In genomic region chr2:12070581-12070980, GRCh38 we compare ENCODE assay signal across 17 cellular contexts.
A peak's percentile ranks its signal among the peaks of the same experiment; 100 is the strongest.
DNase-seq lines count a peak whose midpoint lies in the region; ATAC-seq, FAIRE-seq and TF ChIP-seq lines count a peak whose summit lies in the region.
"Had no signal": no experiment of that assay in that cellular context is flagged by ENCODE, and none has a peak within 500 bp of the region (broad histone marks: within the 10 kb centered on the region; RNA-seq: fewer than 3 reads in every experiment).

No MANE protein-coding gene starts in this region.

- H3K9me3 Mint-ChIP-seq in endothelial cell (ENCODE audit: unreplicated experiment) = no peaks in the 10 kb centered on the region
- H3K9me3 Mint-ChIP-seq: activated naive CD4-positive, alpha-beta T cell treated with anti-CD3 and anti-CD28 coated beads, Interleukin-2, amount 10 ng/mL, durations not matched to agents 7 days and 5 days had no signal

- TF ChIP-seq CTCF in OCI-LY7 (conservative IDR thresholded peaks at IDR 0.05; ENCODE audit: low read length) (no peak), endothelial cell (IDR thresholded peaks at IDR 0.05; ENCODE audit: unreplicated experiment) (no peak)

- H3K4me1 Mint-ChIP-seq in endothelial cell (ENCODE audit: unreplicated experiment) = no peaks in the 10 kb centered on the region

- H3K27ac Mint-ChIP-seq in endothelial cell (ENCODE audit: unreplicated experiment) = no peak overlapping the region
- H3K27ac Mint-ChIP-seq: activated naive CD4-positive, alpha-beta T cell treated with anti-CD3 and anti-CD28 coated beads, Interleukin-2, amount 10 ng/mL, durations not matched to agents 7 days and 5 days had no signal

- H3K9me3 ChIP-seq in BLaER1 (no peaks in the 10 kb centered on the region), OCI-LY7 (ENCODE audit: low read length) (no peaks in the 10 kb centered on the region)
- H3K9me3 ChIP-seq: gastrocnemius medialis, left lung had no signal

- H4K20me1 ChIP-seq in BLaER1 (no peaks in the 10 kb centered on the region), OCI-LY7 (ENCODE audit: insufficient read depth, low read length) (no peaks in the 10 kb centered on the region)

- H3K9ac ChIP-seq in BLaER1 = no peak overlapping the region

- H3K36me3 ChIP-seq in BLaER1 = no peaks in the 10 kb centered on the region
- H3K36me3 ChIP-seq in OCI-LY7 (ENCODE audit: insufficient read depth, low read length) = no peaks in the 10 kb centered on the region
- H3K36me3 ChIP-seq: brain microvascular endothelial cell, gastrocnemius medialis, left lung had no signal

- no peaks in the 10 kb centered on the region; the same call in 1 of the 2 replicates for H3K27me3 ChIP-seq in BLaER1
- H3K27me3 ChIP-seq: brain microvascular endothelial cell, gastrocnemius medialis, left lung had no signal

- CTCF ChIA-PET in OCI-LY7 (lab: Charles Lee; ENCODE audit: unreplicated experiment) = no interaction called here

- peak; percentile 8 for ATAC-seq in GM21381 (IDR thresholded peaks at IDR 0.05; ENCODE audit: unreplicated experiment)
- no peak for ATAC-seq in GM18517 (IDR thresholded peaks at IDR 0.05; ENCODE audit: unreplicated experiment)
- no peak for ATAC-seq in HG03521 (IDR thresholded peaks at IDR 0.05; ENCODE audit: unreplicated experiment)
- ATAC-seq: gastrocnemius medialis, left lung, right cardiac atrium had no signal

- FAIRE-seq in islet of Langerhans (lab: Jason Lieb, UNC) = peak; percentile 9
- FAIRE-seq: D721Med had no signal

- DNase-seq in OCI-LY7 (ENCODE audit: low spot score) = no peak
- no peak for DNase-seq in endothelial cell (ENCODE audit: low spot score)
- no peak for DNase-seq in NCI-H1417 (lab: John Stamatoyannopoulos, UW)
- DNase-seq: activated CD4-positive, alpha-beta T cell treated with anti-CD3 and anti-CD28 coated beads, Interleukin-2, amount 50 U/mL, for 4 hours; activated naive CD4-positive, alpha-beta T cell treated with anti-CD3 and anti-CD28 coated beads, Interleukin-2, amount 10 ng/mL, durations not matched to agents 7 days and 5 days; brain microvascular endothelial cell; gastrocnemius medialis; left lung; NCI-H1105 treated with DMSO at 0.1 percent for 48 hours; right cardiac atrium had no signal

- peak overlapping the region; percentile 86 for H2AFZ ChIP-seq in OCI-LY7 (ENCODE audit: low read length)

- POLR2A ChIA-PET in OCI-LY7 (lab: Charles Lee) = interaction anchor here (1.2 to 1.6 kb wide), 2 partner anchors 17 to 22 kb away, joined by 3 to 5 read pairs; no protein-coding TSS in a partner anchor

- H3K9me2 ChIP-seq in OCI-LY7 (ENCODE audit: insufficient read depth, low read length) = no peaks in the 10 kb centered on the region

- no peaks in the 10 kb centered on the region for H3K36me3 Mint-ChIP-seq in endothelial cell (ENCODE audit: low read depth, unreplicated experiment)
- H3K36me3 Mint-ChIP-seq: activated naive CD4-positive, alpha-beta T cell treated with anti-CD3 and anti-CD28 coated beads, Interleukin-2, amount 10 ng/mL, durations not matched to agents 7 days and 5 days had no signal

- no peak overlapping the region for H3K4me3 ChIP-seq in BLaER1
- H3K4me3 ChIP-seq in OCI-LY7 (ENCODE audit: low read depth, low read length, poor library complexity, severe bottlenecking) = no peak overlapping the region
- H3K4me3 ChIP-seq: coronary artery, gastrocnemius medialis, left lung had no signal

- no peaks in the 10 kb centered on the region for H3K27me3 Mint-ChIP-seq in endothelial cell (ENCODE audit: unreplicated experiment)

- H3K27ac ChIP-seq in BLaER1 = no peak overlapping the region
- peak overlapping the region; percentile 43 for H3K27ac ChIP-seq in OCI-LY7 (ENCODE audit: low read depth, low read length, poor library complexity, severe bottlenecking)
- H3K27ac ChIP-seq: brain microvascular endothelial cell, coronary artery, gastrocnemius medialis, left lung had no signal

- BruUV-seq in OCI-LY7 (replicated peaks; lab: Mats Ljungman, UMichigan) = no TSS peak

- H3K79me2 ChIP-seq in OCI-LY7 (ENCODE audit: insufficient read depth, low read depth, low read length) = no peaks in the 10 kb centered on the region

- H3K4me1 ChIP-seq in BLaER1 (peaks cover 26% of the 10 kb centered on the region), OCI-LY7 (ENCODE audit: insufficient read depth, low read length, poor library complexity, severe bottlenecking) (peaks cover 40% of the 10 kb centered on the region)
- H3K4me1 ChIP-seq: gastrocnemius medialis, left lung had no signal

- intact Hi-C loops in OCI-LY7 (cut with micrococcal nuclease; ENCODE audit: unreplicated experiment) = no loop called here

- peak overlapping the region; percentile 61 for H3K4me2 ChIP-seq in BLaER1
- peak overlapping the region; percentile 51 for H3K4me2 ChIP-seq in OCI-LY7 (ENCODE audit: low read length)

- H3K4me3 Mint-ChIP-seq in endothelial cell (ENCODE audit: unreplicated experiment) = no peak overlapping the region
- H3K4me3 Mint-ChIP-seq: activated naive CD4-positive, alpha-beta T cell treated with anti-CD3 and anti-CD28 coated beads, Interleukin-2, amount 10 ng/mL, durations not matched to agents 7 days and 5 days had no signal
